In genomic region chr10:84329094-84329611, GRCh38 we compare ENCODE assay signal across 8 cellular contexts. TPM values are rescaled to one million over a fixed set of nuclear protein-coding genes. Genes with fewer than 3 reads are reported as not detected.
A peak's percentile ranks its signal among the peaks of the same experiment; 100 is the strongest.
DNase-seq lines count a peak whose midpoint lies in the region; TF ChIP-seq lines count a peak whose summit lies in the region.

No MANE protein-coding gene starts in this region.

- H3K36me3 ChIP-seq in HAP-1 (replicated peaks) (no peaks in the 10 kb centered on the region; the same call in 1 of the 2 replicates), esophagus squamous epithelium (no peaks in the 10 kb centered on the region), parathyroid adenoma (ENCODE audit: control insufficient read depth, insufficient read depth, low read length) (no peaks in the 10 kb centered on the region), vagina (no peaks in the 10 kb centered on the region)

- TF ChIP-seq POLR2A in esophagus squamous epithelium (IDR thresholded peaks at IDR 0.05), result no peak
- no peak for TF ChIP-seq POLR2A in vagina (IDR thresholded peaks at IDR 0.05)

- H3K27ac ChIP-seq in esophagus squamous epithelium (peak overlapping the region; percentile 84 to 99 (median 93)), parathyroid adenoma (peak overlapping the region; percentile 52), vagina (peak overlapping the region; percentile 95)

- peak overlapping the region; percentile 16 for H2AFZ ChIP-seq in parathyroid adenoma

- no peaks in the 10 kb centered on the region for H3K27me3 ChIP-seq in HAP-1 (ENCODE audit: low read depth)
- no peaks in the 10 kb centered on the region for H3K27me3 ChIP-seq in esophagus squamous epithelium
- no peaks in the 10 kb centered on the region for H3K27me3 ChIP-seq in parathyroid adenoma (ENCODE audit: control insufficient read depth, insufficient read depth, low read length)
- H3K27me3 ChIP-seq in vagina, result no peaks in the 10 kb centered on the region

- H3K4me3 ChIP-seq in HAP-1 (peak overlapping the region; percentile 42), esophagus squamous epithelium (peak overlapping the region; percentile 64 to 98 (median 85)), parathyroid adenoma (ENCODE audit: low read depth, low read length) (peak overlapping the region; percentile 72), vagina (peak overlapping the region; percentile 81)

- intact Hi-C loops in esophagus squamous epithelium (cut with DNase I), result no loop called here
- intact Hi-C loops in vagina (cut with DNase I), result no loop called here

- 3 to 4% methylated on average over 10 to 11 of the region's 12 CpGs for WGBS in esophagus squamous epithelium, 2 donors

- H3K79me2 ChIP-seq in parathyroid adenoma, result peaks cover 42% of the 10 kb centered on the region

- peak; percentile 47 for DNase-seq in GM10266 (ENCODE audit: extremely low spot score)
- peak; percentile 45 to 54 for DNase-seq in HAP-1 (ENCODE audit: low spot score in 2 of 2)
- peak; percentile 45 for DNase-seq in NCI-H1694 treated with DMSO at 0.1 percent for 48 hours (lab: John Stamatoyannopoulos, UW)
- DNase-seq in activated T-cell treated with anti-CD3 and anti-CD28 coated beads for 1 hour (ENCODE audit: low read depth), result peak; percentile 37
- DNase-seq in esophagus squamous epithelium (lab: John Stamatoyannopoulos, UW), result no peak
- DNase-seq in vagina (ENCODE audit: extremely low spot score in 2 of 2), result no peak
- DNase-seq in globus pallidus (ENCODE audit: low spot score), result no peak

- peak overlapping the region; percentile 48 for H3K4me2 ChIP-seq in parathyroid adenoma (ENCODE audit: low read length)

- in situ Hi-C loops in HAP-1 (cut with MboI; ENCODE audit: low sequenced_read_pairs), result no loop called here

- TF ChIP-seq CTCF in GM10266 (IDR thresholded peaks at IDR 0.05; ENCODE audit: control insufficient read depth, insufficient read depth, low read depth, missing control alignments) (no peak), esophagus squamous epithelium (IDR thresholded peaks at IDR 0.05) (no peak), parathyroid adenoma (IDR thresholded peaks at IDR 0.05) (no peak), vagina (IDR thresholded peaks at IDR 0.05) (no peak)

- H3K9ac ChIP-seq in parathyroid adenoma, result no peak overlapping the region

- H3K4me1 ChIP-seq in HAP-1 (peaks cover 9% of the 10 kb centered on the region), esophagus squamous epithelium (peaks cover 10 to 38% (median 11%) of the 10 kb centered on the region in 3 donors), parathyroid adenoma (peaks cover 37% of the 10 kb centered on the region), vagina (peaks cover 30% of the 10 kb centered on the region)

- H3K9me3 ChIP-seq in HAP-1, result no peaks in the 10 kb centered on the region
- H3K9me3 ChIP-seq in esophagus squamous epithelium, result no peaks in the 10 kb centered on the region
- H3K9me3 ChIP-seq in parathyroid adenoma (ENCODE audit: control insufficient read depth, low read length), result no peaks in the 10 kb centered on the region
- no peaks in the 10 kb centered on the region for H3K9me3 ChIP-seq in vagina

RNA-seq across cellular contexts. Expression of gene CCSER2, which starts 0.8 kb away (rescaled TPM):
- total RNA-seq in esophagus squamous epithelium, result 10 to 100 TPM; 26.4 to 48.3 (median 31.7) TPM
- total RNA-seq in vagina, result 62.1 TPM

Comparison
In these comparisons a context has a peak if more than half of its experiments do, and no peak if none do; other contexts are left out.
1. DNase-seq: peak in GM10266 (single experiment), HAP-1 (2 of 2), NCI-H1694 treated with DMSO at 0.1 percent for 48 hours (single experiment) and activated T-cell treated with anti-CD3 and anti-CD28 coated beads for 1 hour (single experiment); none in esophagus squamous epithelium (single experiment), vagina (0 of 2) and globus pallidus (single experiment).
2. Peak in every context shown above with its lines, with median percentiles within 50 percentile points of each other: H3K4me3 ChIP-seq and H3K27ac ChIP-seq.